In genomic region chr1:57329001-57329400, GRCh38 we compare ENCODE assay signal across 27 cellular contexts.
"Had no signal": no experiment of that assay in that cellular context is flagged by ENCODE, and none has a peak within 500 bp of the region (broad histone marks: within the 10 kb centered on the region; RNA-seq: fewer than 3 reads in every experiment).

No MANE protein-coding gene starts in this region.

- H3K4me2 ChIP-seq: hepatocyte, smooth muscle cell had no signal

- H3K4me1 ChIP-seq: parathyroid adenoma, psoas muscle, right atrium auricular region, thyroid gland, transverse colon, upper lobe of left lung, vagina had no signal

- ATAC-seq: natural killer cell; psoas muscle; right lobe of liver; stimulated activated memory B cell treated with anti-CD40 and anti-IgM and Interleukin-4, amounts not matched to agents 10 μg/mL and 1 μg/mL and 100 μg/mL, for 72 hours; stimulated activated naive CD8-positive, alpha-beta T cell treated with anti-CD3 and anti-CD28 coated beads, Interleukin-15, amount 100 ng/mL, for 72 hours had no signal

- H3K79me2 ChIP-seq: hepatocyte, parathyroid adenoma had no signal

- H3K9me3 ChIP-seq: neutrophil, psoas muscle, right atrium auricular region, right lobe of liver, thyroid gland, transverse colon, upper lobe of left lung, vagina had no signal

- H3K27ac ChIP-seq: hepatocyte, left ventricle myocardium inferior, neutrophil, parathyroid adenoma, psoas muscle, right atrium auricular region, right lobe of liver, thyroid gland, transverse colon, upper lobe of left lung, vagina had no signal

- DNase-seq: islet precursor cell; left ventricle myocardium inferior; mesendoderm; naive B cell; natural killer cell; nephron progenitor cell; occipital lobe; psoas muscle; right lobe of liver; stimulated activated CD4-positive, alpha-beta T cell treated with anti-CD3 and anti-CD28 coated beads, Interleukin-1b, Interleukin-23, amount 100 ng/mL, for 48 hours; stimulated activated CD4-positive, alpha-beta T cell treated with anti-CD3 and anti-CD28 coated beads, Interleukin-2, amount 100 ng/mL, for 48 hours; stimulated activated CD4-positive, alpha-beta T cell treated with anti-CD3 and anti-CD28 coated beads, Interleukin-4, amount 100 ng/mL, for 4 hours; stimulated activated CD8-positive, alpha-beta memory T cell treated with anti-CD3 and anti-CD28 coated beads, Interleukin-4, amount 100 ng/mL, for 48 hours; stimulated activated naive CD4-positive, alpha-beta T cell treated with Interleukin-2 at 50 U/mL for 16 hours; stimulated activated naive CD8-positive, alpha-beta T cell treated with anti-CD3 and anti-CD28 coated beads, Interleukin-15, amount 100 ng/mL, for 72 hours; substantia nigra; thyroid gland; transverse colon; upper lobe of left lung had no signal

- H2AFZ ChIP-seq: hepatocyte, parathyroid adenoma had no signal

- H3K4me3 ChIP-seq: hepatocyte, left ventricle myocardium inferior, lung, psoas muscle, right atrium auricular region, right lobe of liver, smooth muscle cell, thyroid gland, transverse colon, upper lobe of left lung, vagina had no signal

- H3K36me3 ChIP-seq: left ventricle myocardium inferior, neutrophil, right atrium auricular region, right lobe of liver, thyroid gland, transverse colon, upper lobe of left lung, vagina had no signal

- H3K27me3 ChIP-seq: hepatocyte, neutrophil, right atrium auricular region, right lobe of liver, thyroid gland, transverse colon, upper lobe of left lung, vagina had no signal

- H3K9ac ChIP-seq: parathyroid adenoma had no signal
